ENCODE assay signal across 27 cellular contexts in genomic region chr22:37986371-37986770, GRCh38. TPM values are rescaled to one million over a fixed set of nuclear protein-coding genes. Genes with fewer than 3 reads are reported as not detected.
"Had no signal": no experiment of that assay in that cellular context is flagged by ENCODE, and none has a peak within 500 bp of the region (broad histone marks: within the 10 kb centered on the region; RNA-seq: fewer than 3 reads in every experiment).

No MANE protein-coding gene starts in this region.

- H3K9me3 ChIP-seq: mucosa of descending colon, thyroid gland had no signal

- H3K4me3 Mint-ChIP-seq: activated naive CD8-positive, alpha-beta T cell treated with anti-CD3 and anti-CD28 coated beads for 36 hours; activated T-cell treated with anti-CD3 and anti-CD28 coated beads, Interleukin-2, amount 50 U/mL, for 4 hours; dendritic cell treated with granulocyte-macrophage colony-stimulating factor and Interleukin-4, amounts not matched to agents 40 ng/mL and 50 ng/mL, for 4 days; immature natural killer cell; memory B cell; nephron progenitor cell; stimulated activated naive B cell treated with anti-CD40 and anti-IgM and Interleukin-4, amounts not matched to agents 10 μg/mL and 1 μg/mL and 100 μg/mL, for 72 hours; T-helper 1 cell treated with Interleukin-12 subunit alpha and Interleukin-12 subunit beta and Interleukin-4 antibody, amounts not matched to agents 30 μg/mL and 1 μg/mL, for 36 hours had no signal

- H3K79me2 ChIP-seq: hepatocyte had no signal

- H3K27me3 ChIP-seq: thyroid gland had no signal

- ATAC-seq: activated T-cell treated with anti-CD3 and anti-CD28 coated beads, Interleukin-2, amount 50 U/mL, for 4 hours; mucosa of descending colon; stimulated activated naive B cell treated with anti-CD40 and anti-IgM and Interleukin-4, amounts not matched to agents 10 μg/mL and 1 μg/mL and 100 μg/mL, for 72 hours had no signal

- H3K4me1 ChIP-seq: thyroid gland had no signal

- H3K27me3 Mint-ChIP-seq: activated naive CD8-positive, alpha-beta T cell treated with anti-CD3 and anti-CD28 coated beads for 36 hours; dendritic cell treated with granulocyte-macrophage colony-stimulating factor and Interleukin-4, amounts not matched to agents 40 ng/mL and 50 ng/mL, for 4 days; memory B cell; stimulated activated naive B cell treated with anti-CD40 and anti-IgM and Interleukin-4, amounts not matched to agents 10 μg/mL and 1 μg/mL and 100 μg/mL, for 72 hours had no signal

- H3K27ac Mint-ChIP-seq: activated naive CD8-positive, alpha-beta T cell treated with anti-CD3 and anti-CD28 coated beads for 36 hours; activated T-helper 2 cell treated with anti-CD3 and anti-CD28 coated beads, Interferon-gamma antibody, Interleukin-2, Interleukin-4, amounts not matched to agents 10 μg/mL and 5 μg/mL and 100 μg/mL, durations not matched to agents 14 hours and 24 hours and 36 hours; dendritic cell treated with granulocyte-macrophage colony-stimulating factor and Interleukin-4, amounts not matched to agents 40 ng/mL and 50 ng/mL, for 4 days; memory B cell; nephron progenitor cell; stimulated activated naive B cell treated with anti-CD40 and anti-IgM and Interleukin-4, amounts not matched to agents 10 μg/mL and 1 μg/mL and 100 μg/mL, for 72 hours; T-helper 1 cell treated with Interleukin-12 subunit alpha and Interleukin-12 subunit beta and Interleukin-4 antibody, amounts not matched to agents 30 μg/mL and 1 μg/mL, for 36 hours had no signal

- H3K27ac ChIP-seq: hepatocyte, thyroid gland had no signal

- H3K9me3 Mint-ChIP-seq: activated naive CD8-positive, alpha-beta T cell treated with anti-CD3 and anti-CD28 coated beads for 36 hours; activated T-cell treated with anti-CD3 and anti-CD28 coated beads, Interleukin-2, amount 50 U/mL, for 4 hours; activated T-helper 2 cell treated with anti-CD3 and anti-CD28 coated beads, Interferon-gamma antibody, Interleukin-2, Interleukin-4, amounts not matched to agents 10 μg/mL and 5 μg/mL and 100 μg/mL, durations not matched to agents 14 hours and 24 hours and 36 hours; dendritic cell treated with granulocyte-macrophage colony-stimulating factor and Interleukin-4, amounts not matched to agents 40 ng/mL and 50 ng/mL, for 4 days; immature natural killer cell; memory B cell; nephron progenitor cell; stimulated activated naive B cell treated with anti-CD40 and anti-IgM and Interleukin-4, amounts not matched to agents 10 μg/mL and 1 μg/mL and 100 μg/mL, for 72 hours; T-helper 1 cell treated with Interleukin-12 subunit alpha and Interleukin-12 subunit beta and Interleukin-4 antibody, amounts not matched to agents 30 μg/mL and 1 μg/mL, for 36 hours had no signal

- H3K36me3 ChIP-seq: thyroid gland had no signal

- H3K36me3 Mint-ChIP-seq: activated naive CD8-positive, alpha-beta T cell treated with anti-CD3 and anti-CD28 coated beads for 36 hours had no signal

- H3K4me1 Mint-ChIP-seq: activated naive CD8-positive, alpha-beta T cell treated with anti-CD3 and anti-CD28 coated beads for 36 hours; immature natural killer cell; memory B cell; stimulated activated naive B cell treated with anti-CD40 and anti-IgM and Interleukin-4, amounts not matched to agents 10 μg/mL and 1 μg/mL and 100 μg/mL, for 72 hours had no signal

- H3K4me2 ChIP-seq: hepatocyte had no signal

- H2AFZ ChIP-seq: hepatocyte had no signal

- H3K4me3 ChIP-seq: hepatocyte, mucosa of descending colon, thyroid gland had no signal

- DNase-seq: activated CD4-positive, alpha-beta T cell treated with anti-CD3 and anti-CD28 coated beads for 4 hours; activated CD4-positive, alpha-beta T cell treated with anti-CD3 and anti-CD28 coated beads, Interleukin-2, amount 50 U/mL, for 48 hours; activated CD4-positive, CD25-positive, alpha-beta regulatory T cell; activated CD8-positive, alpha-beta memory T cell treated with anti-CD3 and anti-CD28 coated beads, Interleukin-2, amount 50 U/mL, for 48 hours; activated naive CD4-positive, alpha-beta T cell treated with Interleukin-2 at 50 U/mL for 16 hours; activated naive CD8-positive, alpha-beta T cell treated with anti-CD3 and anti-CD28 coated beads for 36 hours; activated T-cell treated with anti-CD3 and anti-CD28 coated beads, Interleukin-2, amount 50 U/mL, for 4 hours; effector CD8-positive, alpha-beta T cell; glutamatergic neuron; immature natural killer cell; mucosa of descending colon; nephron progenitor cell; stimulated activated CD4-positive, alpha-beta T cell treated with anti-CD3 and anti-CD28 coated beads, Interleukin-2, amount 100 ng/mL, for 48 hours; stimulated activated CD8-positive, alpha-beta memory T cell treated with anti-CD3 and anti-CD28 coated beads, Interleukin-4, amount 100 ng/mL, for 48 hours; stimulated activated naive B cell treated with anti-CD40 and anti-IgM and Interleukin-4, amounts not matched to agents 10 μg/mL and 1 μg/mL and 100 μg/mL, for 72 hours; T1000; thyroid gland had no signal

RNA-seq across cellular contexts. Expression of gene SOX10, which starts 2.0 kb away (rescaled TPM):
- total RNA-seq: activated CD8-positive, alpha-beta memory T cell treated with anti-CD3 and anti-CD28 coated beads for 36 hours; activated naive CD8-positive, alpha-beta T cell treated with anti-CD3 and anti-CD28 coated beads for 36 hours; activated T-cell treated with anti-CD3 and anti-CD28 coated beads, Interleukin-2, amount 50 U/mL, for 4 hours; activated T-helper 2 cell treated with anti-CD3 and anti-CD28 coated beads, Interferon-gamma antibody, Interleukin-2, Interleukin-4, amounts not matched to agents 10 μg/mL and 5 μg/mL and 100 μg/mL, durations not matched to agents 14 hours and 24 hours and 36 hours; hepatocyte; kidney epithelial cell; renal cortical epithelial cell had no signal
- polyA plus RNA-seq: hepatocyte, immature natural killer cell had no signal

RNA-seq across cellular contexts. Expression of gene C22orf23, which starts 33.0 kb away (rescaled TPM):
- total RNA-seq: activated T-helper 2 cell treated with anti-CD3 and anti-CD28 coated beads, Interferon-gamma antibody, Interleukin-2, Interleukin-4, amounts not matched to agents 10 μg/mL and 5 μg/mL and 100 μg/mL, durations not matched to agents 14 hours and 24 hours and 36 hours; kidney epithelial cell; liver; mucosa of descending colon; ureter had no signal
- polyA plus RNA-seq: immature natural killer cell had no signal
